ENCODE assay signal across 8 cellular contexts in the genomic region with DNA sequence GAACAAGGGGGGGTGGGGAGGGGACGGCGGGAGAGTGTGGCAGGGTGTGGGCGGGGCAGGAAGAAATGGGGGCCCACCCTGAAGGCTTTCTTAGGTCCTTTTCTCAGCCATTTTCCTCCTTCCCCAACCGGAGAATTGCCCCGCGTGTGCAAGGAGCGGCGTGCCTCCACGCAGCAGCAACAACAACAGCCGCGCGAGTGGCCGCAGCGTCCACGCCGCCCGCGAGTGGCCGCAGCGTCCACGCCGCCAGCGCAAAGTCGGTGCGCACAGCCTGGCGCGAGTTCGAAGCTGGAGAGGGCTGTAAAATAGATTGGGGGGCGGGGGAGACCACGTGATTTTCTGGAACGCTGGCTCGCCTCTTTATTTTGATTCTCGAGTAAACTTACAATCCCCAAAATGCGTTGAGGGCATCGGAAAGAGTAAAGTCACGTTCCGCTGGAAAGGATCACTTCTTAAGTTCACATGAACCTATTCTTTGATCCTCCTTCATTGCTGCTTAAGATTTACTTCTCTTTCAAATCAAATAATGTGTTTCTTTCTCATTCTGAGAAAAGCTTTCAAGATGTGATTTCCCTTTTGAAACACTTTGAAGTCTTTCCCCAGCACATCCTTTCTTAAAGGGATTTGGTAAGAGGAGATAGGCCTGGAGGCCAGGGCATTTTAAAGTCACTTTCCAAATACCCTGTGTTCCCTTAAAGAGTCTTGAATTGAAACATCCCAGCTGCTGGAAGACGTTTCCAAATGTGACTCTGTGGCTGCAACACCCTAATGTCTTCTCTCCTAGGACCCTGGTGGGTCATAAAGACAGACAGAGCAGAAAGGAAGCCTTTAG.
DNase-seq lines count a peak whose midpoint lies in the region; ATAC-seq and TF ChIP-seq lines count a peak whose summit lies in the region.

No MANE protein-coding gene starts in this region.

- H3K4me1 ChIP-seq in effector memory CD4-positive, alpha-beta T cell (ENCODE audit: control insufficient read depth, insufficient read depth, low read length, poor library complexity, severe bottlenecking) = peaks cover 14% of the 10 kb centered on the region
- H3K4me1 ChIP-seq in tibial artery = peaks cover 0 to 36% (median 22%) of the 10 kb centered on the region in 4 donors

- peak overlapping the region; percentile 64 for H3K4me3 ChIP-seq in GM12864 (ENCODE audit: low read depth, low read length)
- peak overlapping the region; percentile 75 for H3K4me3 ChIP-seq in effector memory CD4-positive, alpha-beta T cell (ENCODE audit: insufficient read depth, low read depth, low read length, poor library complexity, severe bottlenecking)
- peak overlapping the region; percentile 49 to 54 for H3K4me3 ChIP-seq in tibial artery

- DNase-seq in GM12864 (ENCODE audit: low read depth) (no peak), natural killer cell (no peak), tibial artery (no peak), RKO (ENCODE audit: low spot score) (no peak), G401 (ENCODE audit: low spot score) (no peak)
- DNase-seq in T-helper 2 cell treated with Interferon-gamma antibody and Interleukin-4, amounts not matched to agents 5 μg/mL and 100 μg/mL, for 36 hours (ENCODE audit: low spot score) = peak; percentile 27
- peak in 1 of 3 donors; percentile 4 for DNase-seq in effector memory CD4-positive, alpha-beta T cell

- H3K4me1 Mint-ChIP-seq in T-helper 2 cell treated with Interferon-gamma antibody and Interleukin-4, amounts not matched to agents 5 μg/mL and 100 μg/mL, for 36 hours (ENCODE audit: low read depth) = peaks cover 62% of the 10 kb centered on the region
- peaks cover 23 to 32% of the 10 kb centered on the region in 2 donors for H3K4me1 Mint-ChIP-seq in natural killer cell

- H3K4me3 Mint-ChIP-seq in T-helper 2 cell treated with Interferon-gamma antibody and Interleukin-4, amounts not matched to agents 5 μg/mL and 100 μg/mL, for 36 hours = peak overlapping the region; percentile 84
- H3K4me3 Mint-ChIP-seq in natural killer cell = peak overlapping the region; percentile 87

- intact Hi-C loops in natural killer cell (cut with micrococcal nuclease) = no loop called here
- intact Hi-C loops in tibial artery (cut with DNase I; ENCODE audit: low total_unique reads) = no loop called here

- H3K36me3 Mint-ChIP-seq in T-helper 2 cell treated with Interferon-gamma antibody and Interleukin-4, amounts not matched to agents 5 μg/mL and 100 μg/mL, for 36 hours (ENCODE audit: low read depth) = no peaks in the 10 kb centered on the region
- no peaks in the 10 kb centered on the region for H3K36me3 Mint-ChIP-seq in natural killer cell

- no peak for TF ChIP-seq CTCF in GM12864 (IDR thresholded peaks at IDR 0.05; ENCODE audit: low read depth, low read length, missing control alignments)
- no peak for TF ChIP-seq CTCF in natural killer cell (IDR thresholded peaks at IDR 0.05)
- TF ChIP-seq CTCF in tibial artery (IDR thresholded peaks at IDR 0.05) = no peak

- H3K27ac Mint-ChIP-seq in T-helper 2 cell treated with Interferon-gamma antibody and Interleukin-4, amounts not matched to agents 5 μg/mL and 100 μg/mL, for 36 hours = peak overlapping the region; percentile 92
- peak overlapping the region in 1 of 2 donors; percentile 42 for H3K27ac Mint-ChIP-seq in natural killer cell

- H3K27me3 Mint-ChIP-seq in T-helper 2 cell treated with Interferon-gamma antibody and Interleukin-4, amounts not matched to agents 5 μg/mL and 100 μg/mL, for 36 hours (ENCODE audit: low read depth) = no peaks in the 10 kb centered on the region
- H3K27me3 Mint-ChIP-seq in natural killer cell (ENCODE audit: low read depth in 2 of 2) = peaks cover 0 to 8% of the 10 kb centered on the region in 2 donors

- H3K27me3 ChIP-seq in effector memory CD4-positive, alpha-beta T cell (replicated peaks; ENCODE audit: control insufficient read depth, insufficient read depth, low read length, poor library complexity, severe bottlenecking) = no peaks in the 10 kb centered on the region
- H3K27me3 ChIP-seq in tibial artery = no peaks in the 10 kb centered on the region

- peak in 1 of 3 donors; percentile 24 for ATAC-seq in natural killer cell
- ATAC-seq in GM21515 (IDR thresholded peaks at IDR 0.05; ENCODE audit: unreplicated experiment) = no peak

- H3K9me3 Mint-ChIP-seq in T-helper 2 cell treated with Interferon-gamma antibody and Interleukin-4, amounts not matched to agents 5 μg/mL and 100 μg/mL, for 36 hours = no peaks in the 10 kb centered on the region
- no peaks in the 10 kb centered on the region for H3K9me3 Mint-ChIP-seq in natural killer cell

- in situ Hi-C loops in G401 (cut with HindIII; ENCODE audit: low sequenced_read_pairs) = no loop called here

- peak overlapping the region; percentile 59 for H3K27ac ChIP-seq in effector memory CD4-positive, alpha-beta T cell (ENCODE audit: insufficient read depth, low read length, poor library complexity, severe bottlenecking)
- peak overlapping the region; percentile 55 to 64 for H3K27ac ChIP-seq in tibial artery

- H3K9me3 ChIP-seq in effector memory CD4-positive, alpha-beta T cell (ENCODE audit: control insufficient read depth, low read length) = no peaks in the 10 kb centered on the region
- no peaks in the 10 kb centered on the region for H3K9me3 ChIP-seq in tibial artery

- no peaks in the 10 kb centered on the region for H3K36me3 ChIP-seq in effector memory CD4-positive, alpha-beta T cell (ENCODE audit: control insufficient read depth, insufficient read depth, low read length)
- H3K36me3 ChIP-seq in tibial artery = no peaks in the 10 kb centered on the region
